37 cellular contexts compared by ENCODE assay signal in the genomic region with DNA sequence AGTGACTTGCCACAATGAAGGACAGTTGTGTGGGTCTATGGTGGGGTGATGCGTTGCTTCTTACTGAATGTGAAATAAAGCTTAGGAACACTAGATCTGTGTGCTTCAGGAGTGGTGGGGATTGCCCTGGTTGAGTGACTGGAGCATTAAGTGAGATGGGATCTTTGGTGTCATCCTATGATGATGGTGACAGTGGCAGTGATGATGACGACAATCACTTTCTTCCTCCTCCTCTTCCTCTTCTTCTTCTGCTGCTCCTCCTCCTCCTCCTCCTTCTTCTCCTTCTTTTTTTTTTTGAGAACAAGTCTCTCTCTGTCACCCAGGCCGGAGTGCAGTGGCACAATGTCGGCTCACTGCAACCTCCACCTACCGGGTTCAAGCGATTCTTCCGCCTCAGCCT.
"Had no signal": no experiment of that assay in that cellular context is flagged by ENCODE, and none has a peak within 500 bp of the region (broad histone marks: within the 10 kb centered on the region; RNA-seq: fewer than 3 reads in every experiment).

No MANE protein-coding gene starts in this region.

- H3K9me3 ChIP-seq: ascending aorta had no signal

- H3K27ac ChIP-seq: ascending aorta, cardiac muscle cell, VCaP had no signal

- H3K4me3 ChIP-seq: ascending aorta, cardiac muscle cell had no signal

- H3K9me3 Mint-ChIP-seq: activated CD4-positive, alpha-beta T cell treated with anti-CD3 and anti-CD28 coated beads, Interleukin-2, amount 10 ng/mL, durations not matched to agents 24 days and 14 days; activated naive CD4-positive, alpha-beta T cell treated with anti-CD3 and anti-CD28 coated beads, Interleukin-2, amount 50 U/mL, for 24 hours; activated naive CD8-positive, alpha-beta T cell treated with anti-CD3 and anti-CD28 coated beads, Interleukin-2, amount 50 U/mL, for 24 hours; central memory CD8-positive, alpha-beta T cell had no signal

- H3K36me3 Mint-ChIP-seq: activated CD4-positive, alpha-beta memory T cell treated with anti-CD3 and anti-CD28 coated beads for 36 hours had no signal

- ATAC-seq: activated CD8-positive, alpha-beta T cell treated with anti-CD3 and anti-CD28 coated beads for 36 hours; activated naive CD8-positive, alpha-beta T cell treated with anti-CD3 and anti-CD28 coated beads, Interleukin-2, amount 50 U/mL, for 24 hours; activated T-cell treated with anti-CD3 and anti-CD28 coated beads, Interleukin-2, amount 50 U/mL, for 4 hours; activated T-cell treated with anti-CD3 and anti-CD28 coated beads, Interleukin-2, amount 50 U/mL, for 72 hours had no signal

- H3K4me3 Mint-ChIP-seq: activated B cell treated with CpG ODN at 0.5 μM for 24 hours; activated CD4-positive, alpha-beta memory T cell treated with anti-CD3 and anti-CD28 coated beads for 36 hours; activated CD4-positive, alpha-beta T cell treated with anti-CD3 and anti-CD28 coated beads, Interleukin-2, amount 10 ng/mL, durations not matched to agents 24 days and 14 days; activated CD8-positive, alpha-beta T cell treated with anti-CD3 and anti-CD28 coated beads for 36 hours; activated naive CD4-positive, alpha-beta T cell treated with anti-CD3 and anti-CD28 coated beads, Interleukin-2, amount 10 ng/mL, durations not matched to agents 7 days and 5 days; activated naive CD4-positive, alpha-beta T cell treated with anti-CD3 and anti-CD28 coated beads, Interleukin-2, amount 50 U/mL, for 24 hours; activated naive CD8-positive, alpha-beta T cell; activated naive CD8-positive, alpha-beta T cell treated with anti-CD3 and anti-CD28 coated beads, Interleukin-2, amount 10 ng/mL, durations not matched to agents 7 days and 5 days; activated naive CD8-positive, alpha-beta T cell treated with anti-CD3 and anti-CD28 coated beads, Interleukin-2, amount 50 U/mL, for 24 hours; activated T-cell treated with anti-CD3 and anti-CD28 coated beads, Interleukin-2, amount 50 U/mL, for 4 hours; activated T-cell treated with anti-CD3 and anti-CD28 coated beads, Interleukin-2, amount 50 U/mL, for 72 hours; activated T-helper 1 cell treated with anti-CD3 and anti-CD28 coated beads, Interleukin-12 subunit alpha, Interleukin-12 subunit beta, Interleukin-2, Interleukin-4 antibody, amounts not matched to agents 30 ng/mL and 10 ng/mL and 1 ng/mL, durations not matched to agents 14 hours and 24 hours and 36 hours; brain; central memory CD8-positive, alpha-beta T cell; T-helper 1 cell treated with Interleukin-12 subunit alpha and Interleukin-12 subunit beta and Interleukin-4 antibody, amounts not matched to agents 30 μg/mL and 1 μg/mL, for 36 hours; T-helper 2 cell treated with Interferon-gamma antibody and Interleukin-4, amounts not matched to agents 5 μg/mL and 100 μg/mL, for 36 hours had no signal

- H3K27ac Mint-ChIP-seq: activated B cell treated with CpG ODN at 0.5 μM for 24 hours; activated CD4-positive, alpha-beta memory T cell treated with anti-CD3 and anti-CD28 coated beads for 36 hours; activated CD4-positive, alpha-beta T cell treated with anti-CD3 and anti-CD28 coated beads, Interleukin-2, amount 10 ng/mL, durations not matched to agents 24 days and 14 days; activated CD8-positive, alpha-beta T cell treated with anti-CD3 and anti-CD28 coated beads for 36 hours; activated naive CD4-positive, alpha-beta T cell treated with anti-CD3 and anti-CD28 coated beads, Interleukin-2, amount 10 ng/mL, durations not matched to agents 7 days and 5 days; activated naive CD4-positive, alpha-beta T cell treated with anti-CD3 and anti-CD28 coated beads, Interleukin-2, amount 50 U/mL, for 24 hours; activated naive CD8-positive, alpha-beta T cell; activated naive CD8-positive, alpha-beta T cell treated with anti-CD3 and anti-CD28 coated beads, Interleukin-2, amount 10 ng/mL, durations not matched to agents 7 days and 5 days; activated naive CD8-positive, alpha-beta T cell treated with anti-CD3 and anti-CD28 coated beads, Interleukin-2, amount 50 U/mL, for 24 hours; activated T-cell treated with anti-CD3 and anti-CD28 coated beads, Interleukin-2, amount 50 U/mL, for 72 hours; activated T-helper 1 cell treated with anti-CD3 and anti-CD28 coated beads, Interleukin-12 subunit alpha, Interleukin-12 subunit beta, Interleukin-2, Interleukin-4 antibody, amounts not matched to agents 30 ng/mL and 10 ng/mL and 1 ng/mL, durations not matched to agents 14 hours and 24 hours and 36 hours; activated T-helper 2 cell treated with anti-CD3 and anti-CD28 coated beads, Interferon-gamma antibody, Interleukin-2, Interleukin-4, amounts not matched to agents 10 μg/mL and 5 μg/mL and 100 μg/mL, durations not matched to agents 14 hours and 24 hours and 36 hours; T-helper 1 cell treated with Interleukin-12 subunit alpha and Interleukin-12 subunit beta and Interleukin-4 antibody, amounts not matched to agents 30 μg/mL and 1 μg/mL, for 36 hours; T-helper 2 cell treated with Interferon-gamma antibody and Interleukin-4, amounts not matched to agents 5 μg/mL and 100 μg/mL, for 36 hours had no signal

- H3K27me3 Mint-ChIP-seq: activated CD8-positive, alpha-beta T cell treated with anti-CD3 and anti-CD28 coated beads for 36 hours; activated naive CD4-positive, alpha-beta T cell treated with anti-CD3 and anti-CD28 coated beads, Interleukin-2, amount 50 U/mL, for 24 hours; brain had no signal

- DNase-seq: activated B cell treated with CpG ODN at 0.5 μM for 24 hours; activated CD4-positive, alpha-beta memory T cell treated with anti-CD3 and anti-CD28 coated beads for 36 hours; activated CD4-positive, alpha-beta T cell treated with anti-CD3 and anti-CD28 coated beads for 4 hours; activated CD4-positive, alpha-beta T cell treated with anti-CD3 and anti-CD28 coated beads, Interleukin-2, amount 10 ng/mL, durations not matched to agents 24 days and 14 days; activated CD4-positive, alpha-beta T cell treated with anti-CD3 and anti-CD28 coated beads, Interleukin-2, amount 50 U/mL, for 1 hour; activated CD4-positive, alpha-beta T cell treated with anti-CD3 and anti-CD28 coated beads, Interleukin-2, amount 50 U/mL, for 4 hours; activated CD4-positive, CD25-positive, alpha-beta regulatory T cell treated with anti-CD3 and anti-CD28 coated beads, Interleukin-2, amount 50 U/mL, for 72 hours; activated CD8-positive, alpha-beta memory T cell treated with anti-CD3 and anti-CD28 coated beads, Interleukin-2, amount 50 U/mL, for 4 hours; activated CD8-positive, alpha-beta T cell treated with anti-CD3 and anti-CD28 coated beads for 36 hours; activated effector memory CD4-positive, alpha-beta T cell treated with Interleukin-2 at 50 U/mL for 16 hours; activated gamma-delta T cell; activated naive CD4-positive, alpha-beta T cell treated with anti-CD3 and anti-CD28 coated beads, Interleukin-2, amount 10 ng/mL, durations not matched to agents 7 days and 5 days; activated naive CD4-positive, alpha-beta T cell treated with Interleukin-2 at 50 U/mL for 16 hours; activated naive CD8-positive, alpha-beta T cell treated with anti-CD3 and anti-CD28 coated beads, Interleukin-2, amount 10 ng/mL, durations not matched to agents 7 days and 5 days; activated naive CD8-positive, alpha-beta T cell treated with anti-CD3 and anti-CD28 coated beads, Interleukin-2, amount 50 U/mL, for 24 hours; activated T-cell treated with anti-CD3 and anti-CD28 coated beads for 4 hours; activated T-cell treated with anti-CD3 and anti-CD28 coated beads, Interleukin-2, amount 50 U/mL, for 1 hour; activated T-cell treated with anti-CD3 and anti-CD28 coated beads, Interleukin-2, amount 50 U/mL, for 4 hours; activated T-cell treated with anti-CD3 and anti-CD28 coated beads, Interleukin-2, amount 50 U/mL, for 72 hours; amygdala; anterior cingulate cortex; caudate nucleus; cerebellar nuclear complex; T-helper 1 cell; T-helper 2 cell; T-helper 9 cell had no signal

- H3K4me1 Mint-ChIP-seq: activated B cell treated with CpG ODN at 0.5 μM for 24 hours; activated CD4-positive, alpha-beta T cell treated with anti-CD3 and anti-CD28 coated beads, Interleukin-2, amount 10 ng/mL, durations not matched to agents 24 days and 14 days had no signal

- H3K27me3 ChIP-seq: ascending aorta, cardiac muscle cell had no signal

- H3K36me3 ChIP-seq: ascending aorta, cardiac muscle cell had no signal
